27 cellular contexts compared by ENCODE assay signal in the genomic region with DNA sequence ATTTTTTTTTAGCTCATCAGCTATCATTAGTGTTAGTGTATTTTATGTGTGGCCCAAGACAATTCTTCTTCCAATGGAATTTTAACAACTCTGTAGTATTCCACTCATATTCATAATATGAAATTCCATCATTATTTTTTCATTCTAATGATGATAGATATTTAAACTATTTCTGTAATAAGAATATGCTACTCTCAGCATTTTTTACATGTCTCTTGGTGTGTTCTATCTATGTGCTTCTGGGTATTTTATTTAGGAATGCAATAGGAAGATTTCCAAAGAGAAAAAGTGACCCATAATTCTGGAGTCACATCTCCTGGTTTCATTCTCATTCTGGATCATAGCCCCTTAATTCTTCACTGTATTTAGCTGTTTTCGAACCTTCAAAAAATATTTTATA.
"Had no signal": no experiment of that assay in that cellular context is flagged by ENCODE, and none has a peak within 500 bp of the region (broad histone marks: within the 10 kb centered on the region; RNA-seq: fewer than 3 reads in every experiment).

No MANE protein-coding gene starts in this region.

- H3K4me3 ChIP-seq: neural progenitor cell, ovary, psoas muscle, skin epidermis, smooth muscle cell, spleen, stomach, thoracic aorta, thyroid gland, tibial nerve, upper lobe of left lung, uterus had no signal

- H3K9ac ChIP-seq: neural progenitor cell, parathyroid adenoma had no signal

- H3K9me3 ChIP-seq: ovary, psoas muscle, thoracic aorta, thyroid gland, tibial nerve, upper lobe of left lung, uterus had no signal

- H3K4me2 ChIP-seq: neural progenitor cell, smooth muscle cell had no signal

- DNase-seq: naive thymus-derived CD4-positive, alpha-beta T cell; natural killer cell; occipital lobe; ovary; posterior cingulate gyrus; psoas muscle; right cardiac atrium; spleen; stimulated activated CD4-positive, alpha-beta T cell treated with anti-CD3 and anti-CD28 coated beads, Interleukin-12 subunit alpha, Interleukin-12 subunit beta, amount 100 ng/mL, for 4 hours; stimulated activated CD4-positive, alpha-beta T cell treated with anti-CD3 and anti-CD28 coated beads, Interleukin-1b, Interleukin-23, amount 100 ng/mL, for 48 hours; stimulated activated CD4-positive, alpha-beta T cell treated with anti-CD3 and anti-CD28 coated beads, Interleukin-4, amount 100 ng/mL, for 1 hour; stimulated activated CD4-positive, alpha-beta T cell treated with anti-CD3 and anti-CD28 coated beads, Interleukin-4, amount 100 ng/mL, for 4 hours; stimulated activated CD8-positive, alpha-beta memory T cell treated with anti-CD3 and anti-CD28 coated beads, Interleukin-4, amount 100 ng/mL, for 48 hours; stimulated activated naive CD4-positive, alpha-beta T cell; stomach; thyroid gland; trophoblast cell; upper lobe of left lung; uterus had no signal

- H3K4me1 ChIP-seq: neural progenitor cell, parathyroid adenoma, psoas muscle, spleen, stomach, thyroid gland, tibial nerve, upper lobe of left lung, uterus had no signal

- H2AFZ ChIP-seq: neural progenitor cell, parathyroid adenoma had no signal

- H3K36me3 ChIP-seq: neural progenitor cell, ovary, spleen, stomach, thoracic aorta, thyroid gland, tibial nerve, upper lobe of left lung, uterus had no signal

- ATAC-seq: naive thymus-derived CD4-positive, alpha-beta T cell; natural killer cell; psoas muscle; right cardiac atrium; sciatic nerve; stimulated activated memory B cell treated with anti-CD40 and anti-IgM and Interleukin-4, amounts not matched to agents 10 μg/mL and 1 μg/mL and 100 μg/mL, for 72 hours had no signal

- H3K27me3 ChIP-seq: neural progenitor cell, ovary, spleen, stomach, thyroid gland, tibial nerve, upper lobe of left lung, uterus had no signal

- H3K27ac ChIP-seq: neural progenitor cell, ovary, parathyroid adenoma, psoas muscle, skin epidermis, spleen, stomach, thoracic aorta, thyroid gland, tibial nerve, upper lobe of left lung, uterus had no signal

- H3K79me2 ChIP-seq: parathyroid adenoma had no signal
